ENCODE assay signal across 24 cellular contexts in genomic region chr7:149367417-149367816, GRCh38.
"Had no signal": no experiment of that assay in that cellular context is flagged by ENCODE, and none has a peak within 500 bp of the region (broad histone marks: within the 10 kb centered on the region; RNA-seq: fewer than 3 reads in every experiment).

No MANE protein-coding gene starts in this region.

- H3K4me1 ChIP-seq: ascending aorta, body of pancreas, Peyer's patch, SJCRH30 had no signal

- DNase-seq: activated CD4-positive, alpha-beta T cell treated with anti-CD3 and anti-CD28 coated beads, Interleukin-2, amount 10 ng/mL, durations not matched to agents 24 days and 14 days; activated CD4-positive, alpha-beta T cell treated with anti-CD3 and anti-CD28 coated beads, Interleukin-2, amount 50 U/mL, for 48 hours; activated naive CD4-positive, alpha-beta T cell treated with anti-CD3 and anti-CD28 coated beads, Interleukin-2, amount 50 U/mL, for 16 hours; activated T-cell treated with anti-CD3 and anti-CD28 coated beads for 4 hours; amniotic stem cell; body of pancreas; central memory CD4-positive, alpha-beta T cell; NCI-H1105 treated with DMSO at 0.1 percent for 48 hours; NCI-H1436 treated with DMSO at 0.1 percent for 48 hours; NCI-H187; NCI-H2081; NCI-H510A treated with DMSO at 0.1 percent for 48 hours; NCI-H69; NK-92 treated with Interleukin-12 subunit alpha and Interleukin-12 subunit beta, amount 100 ng/mL, for 24 hours; OCI-M1; Peyer's patch; Right ventricle myocardium superior; SJCRH30; SK-N-SH; T-helper 1 cell; WERI-Rb-1 had no signal

- H3K4me3 Mint-ChIP-seq: activated CD4-positive, alpha-beta T cell treated with anti-CD3 and anti-CD28 coated beads, Interleukin-2, amount 10 ng/mL, durations not matched to agents 24 days and 14 days had no signal

- H3K27ac ChIP-seq: ascending aorta, body of pancreas, Peyer's patch, RWPE1, SJCRH30, WERI-Rb-1 had no signal

- H3K27me3 Mint-ChIP-seq: activated CD4-positive, alpha-beta T cell treated with anti-CD3 and anti-CD28 coated beads, Interleukin-2, amount 10 ng/mL, durations not matched to agents 24 days and 14 days had no signal

- H3K4me3 ChIP-seq: ascending aorta, body of pancreas, Peyer's patch, SJCRH30 had no signal

- H3K9me3 ChIP-seq: ascending aorta, body of pancreas, SJCRH30, SK-N-SH had no signal

- H3K36me3 ChIP-seq: ascending aorta, Peyer's patch, SJCRH30, WERI-Rb-1 had no signal

- H3K4me2 ChIP-seq: SK-N-SH had no signal

- H3K4me1 Mint-ChIP-seq: activated CD4-positive, alpha-beta T cell treated with anti-CD3 and anti-CD28 coated beads, Interleukin-2, amount 10 ng/mL, durations not matched to agents 24 days and 14 days had no signal

- ATAC-seq: activated CD4-positive, CD25-positive, alpha-beta regulatory T cell treated with anti-CD3 and anti-CD28 coated beads, Interleukin-2, amount 50 U/mL, for 24 hours; body of pancreas had no signal

- H3K27me3 ChIP-seq: ascending aorta, body of pancreas, Peyer's patch, SJCRH30 had no signal

- H3K27ac Mint-ChIP-seq: activated CD4-positive, alpha-beta T cell treated with anti-CD3 and anti-CD28 coated beads, Interleukin-2, amount 10 ng/mL, durations not matched to agents 24 days and 14 days had no signal

- H3K9ac ChIP-seq: SK-N-SH had no signal
